1 cellular context compared by ENCODE assay signal in genomic region chr1:8441466-8441865, GRCh38.
TF ChIP-seq lines count a peak whose summit lies in the region.

No MANE protein-coding gene starts in this region.

TF ChIP-seq in HepG2, 621 proteins besides CTCF, POLR2A, EP300 and RAD21:
- TF ChIP-seq ZNF790 (CRISPR knock-in tag; IDR thresholded peaks at IDR 0.05; ENCODE audit: borderline replicate concordance) (no peak), ZNF589 (CRISPR knock-in tag; conservative IDR thresholded peaks at IDR 0.05) (no peak), RFX5 (IDR thresholded peaks at IDR 0.05; ENCODE audit: low read depth, low read length) (no peak), PHB2 (IDR thresholded peaks at IDR 0.05; ENCODE audit: partially characterized antibody) (no peak), CBFB (CRISPR knock-in tag; IDR thresholded peaks at IDR 0.05) (no peak), FOXK1 (CRISPR knock-in tag; IDR thresholded peaks at IDR 0.05; ENCODE audit: borderline replicate concordance, low read depth) (no peak), ZNF609 (CRISPR knock-in tag; IDR thresholded peaks at IDR 0.05; ENCODE audit: borderline replicate concordance) (no peak), ZNF331 (CRISPR knock-in tag; IDR thresholded peaks at IDR 0.05) (no peak), PRMT3 (CRISPR knock-in tag; IDR thresholded peaks at IDR 0.05; ENCODE audit: borderline replicate concordance, low read depth) (no peak), HMG20A (CRISPR knock-in tag; IDR thresholded peaks at IDR 0.05; ENCODE audit: borderline replicate concordance) (no peak), HIVEP1 (CRISPR knock-in tag; IDR thresholded peaks at IDR 0.05) (no peak), SOX6 (IDR thresholded peaks at IDR 0.05) (no peak), SOX6 (CRISPR knock-in tag; IDR thresholded peaks at IDR 0.05) (no peak), ZNF713 (CRISPR knock-in tag; IDR thresholded peaks at IDR 0.05) (no peak), TGIF2 (CRISPR knock-in tag; IDR thresholded peaks at IDR 0.05) (no peak), KDM2A (CRISPR knock-in tag; IDR thresholded peaks at IDR 0.05; ENCODE audit: borderline replicate concordance, low read depth) (no peak), TERF1 (CRISPR knock-in tag; IDR thresholded peaks at IDR 0.05) (no peak), TRIM22 (IDR thresholded peaks at IDR 0.05) (no peak), MAFF (IDR thresholded peaks at IDR 0.05; ENCODE audit: low read depth, low read length) (no peak), SYNCRIP (IDR thresholded peaks at IDR 0.05; ENCODE audit: insufficient read depth, low read depth, low read length) (no peak)
TF ChIP-seq in HepG2: peak in this region for 0.
